ENCODE assay signal across 23 cellular contexts in the genomic region with DNA sequence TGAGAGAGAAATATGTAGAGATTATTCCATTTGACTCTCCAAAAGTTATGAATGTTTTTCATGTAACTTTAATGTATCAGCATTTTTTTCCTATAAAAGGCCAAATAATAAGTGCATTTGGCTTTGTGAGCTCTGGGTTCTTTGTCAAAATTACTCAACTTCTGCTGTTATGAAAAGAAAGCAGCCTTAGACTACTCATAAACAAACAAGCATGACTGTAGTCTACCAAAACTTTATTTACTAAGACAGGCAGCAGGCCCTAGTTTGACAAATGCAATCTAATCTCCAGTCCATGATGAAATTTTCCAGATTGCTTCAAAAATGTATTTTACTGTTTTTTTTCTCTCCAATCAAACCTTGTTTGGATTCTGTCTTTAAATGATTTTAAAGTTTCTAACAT.
"Had no signal": no experiment of that assay in that cellular context is flagged by ENCODE, and none has a peak within 500 bp of the region (broad histone marks: within the 10 kb centered on the region; RNA-seq: fewer than 3 reads in every experiment).

No MANE protein-coding gene starts in this region.

- DNase-seq: activated CD4-positive, alpha-beta T cell treated with anti-CD3 and anti-CD28 coated beads, Interleukin-2, amount 10 ng/mL, durations not matched to agents 7 days and 5 days; activated CD4-positive, CD25-positive, alpha-beta regulatory T cell treated with anti-CD3 and anti-CD28 coated beads, Interleukin-2, amount 50 U/mL, for 72 hours; activated CD8-positive, alpha-beta memory T cell treated with anti-CD3 and anti-CD28 coated beads, Interleukin-2, amount 10 ng/mL, durations not matched to agents 7 days and 5 days; activated CD8-positive, alpha-beta T cell treated with anti-CD3 and anti-CD28 coated beads for 36 hours; activated gamma-delta T cell treated with Interleukin-2 at 50 U/mL for 16 hours; brain microvascular endothelial cell; central memory CD4-positive, alpha-beta T cell; heart right ventricle; left colon; lower lobe of right lung; naive B cell; stimulated activated CD4-positive, alpha-beta T cell treated with anti-CD3 and anti-CD28 coated beads, Interleukin-2, amount 100 ng/mL, for 48 hours; stimulated activated naive CD4-positive, alpha-beta T cell; WERI-Rb-1 had no signal

- H3K4me3 Mint-ChIP-seq: activated CD4-positive, alpha-beta T cell treated with anti-CD3 and anti-CD28 coated beads, Interleukin-2, amount 10 ng/mL, durations not matched to agents 7 days and 5 days; activated CD8-positive, alpha-beta memory T cell treated with anti-CD3 and anti-CD28 coated beads, Interleukin-2, amount 10 ng/mL, durations not matched to agents 7 days and 5 days; activated CD8-positive, alpha-beta T cell treated with anti-CD3 and anti-CD28 coated beads for 36 hours; activated naive CD4-positive, alpha-beta T cell treated with anti-CD3 and anti-CD28 coated beads, Interleukin-2, amount 50 U/mL, for 24 hours; activated T-helper 1 cell treated with anti-CD3 and anti-CD28 coated beads, Interleukin-12 subunit alpha, Interleukin-12 subunit beta, Interleukin-2, Interleukin-4 antibody, amounts not matched to agents 30 ng/mL and 10 ng/mL and 1 ng/mL, durations not matched to agents 14 hours and 24 hours and 36 hours; naive B cell; T-helper 2 cell treated with Interferon-gamma antibody and Interleukin-4, amounts not matched to agents 5 μg/mL and 100 μg/mL, for 36 hours; type B pancreatic cell had no signal

- H3K27ac ChIP-seq: ascending aorta, brain microvascular endothelial cell, coronary artery, heart right ventricle, lower lobe of right lung, SK-N-MC, thoracic aorta, WERI-Rb-1 had no signal

- H3K4me3 ChIP-seq: ascending aorta, coronary artery, heart right ventricle, lower lobe of right lung, SK-N-MC, thoracic aorta had no signal

- ATAC-seq: activated CD8-positive, alpha-beta memory T cell treated with anti-CD3 and anti-CD28 coated beads, Interleukin-2, amount 10 ng/mL, durations not matched to agents 7 days and 5 days; activated CD8-positive, alpha-beta T cell treated with anti-CD3 and anti-CD28 coated beads for 36 hours; heart right ventricle; left colon; lower lobe of right lung; sciatic nerve had no signal

- H3K27me3 ChIP-seq: ascending aorta, brain microvascular endothelial cell had no signal

- H3K4me1 ChIP-seq: ascending aorta, lower lobe of right lung had no signal

- H3K9me3 Mint-ChIP-seq: activated CD4-positive, alpha-beta T cell treated with anti-CD3 and anti-CD28 coated beads, Interleukin-2, amount 10 ng/mL, durations not matched to agents 7 days and 5 days; activated CD8-positive, alpha-beta T cell treated with anti-CD3 and anti-CD28 coated beads for 36 hours; activated naive CD4-positive, alpha-beta T cell treated with anti-CD3 and anti-CD28 coated beads, Interleukin-2, amount 50 U/mL, for 24 hours; T-helper 2 cell treated with Interferon-gamma antibody and Interleukin-4, amounts not matched to agents 5 μg/mL and 100 μg/mL, for 36 hours had no signal

- H3K36me3 ChIP-seq: ascending aorta, brain microvascular endothelial cell, heart right ventricle, lower lobe of right lung, thoracic aorta, WERI-Rb-1 had no signal

- H3K9me3 ChIP-seq: lower lobe of right lung, thoracic aorta had no signal

- H3K36me3 Mint-ChIP-seq: activated CD8-positive, alpha-beta memory T cell treated with anti-CD3 and anti-CD28 coated beads, Interleukin-2, amount 10 ng/mL, durations not matched to agents 7 days and 5 days; type B pancreatic cell had no signal

- H3K4me1 Mint-ChIP-seq: activated CD4-positive, alpha-beta T cell treated with anti-CD3 and anti-CD28 coated beads, Interleukin-2, amount 10 ng/mL, durations not matched to agents 7 days and 5 days; activated CD8-positive, alpha-beta memory T cell treated with anti-CD3 and anti-CD28 coated beads, Interleukin-2, amount 10 ng/mL, durations not matched to agents 7 days and 5 days; activated naive CD4-positive, alpha-beta T cell treated with anti-CD3 and anti-CD28 coated beads, Interleukin-2, amount 50 U/mL, for 24 hours; naive B cell had no signal

- H3K27ac Mint-ChIP-seq: activated CD4-positive, alpha-beta T cell treated with anti-CD3 and anti-CD28 coated beads, Interleukin-2, amount 10 ng/mL, durations not matched to agents 7 days and 5 days; activated CD8-positive, alpha-beta memory T cell treated with anti-CD3 and anti-CD28 coated beads, Interleukin-2, amount 10 ng/mL, durations not matched to agents 7 days and 5 days; activated CD8-positive, alpha-beta T cell treated with anti-CD3 and anti-CD28 coated beads for 36 hours; activated naive CD4-positive, alpha-beta T cell treated with anti-CD3 and anti-CD28 coated beads, Interleukin-2, amount 50 U/mL, for 24 hours; activated T-helper 1 cell treated with anti-CD3 and anti-CD28 coated beads, Interleukin-12 subunit alpha, Interleukin-12 subunit beta, Interleukin-2, Interleukin-4 antibody, amounts not matched to agents 30 ng/mL and 10 ng/mL and 1 ng/mL, durations not matched to agents 14 hours and 24 hours and 36 hours; naive B cell; T-helper 2 cell treated with Interferon-gamma antibody and Interleukin-4, amounts not matched to agents 5 μg/mL and 100 μg/mL, for 36 hours; type B pancreatic cell had no signal
